1 cellular context compared by ENCODE assay signal in genomic region chr16:3305109-3306068, GRCh38.
TF ChIP-seq lines count a peak whose summit lies in the region.

A gene with protein sequence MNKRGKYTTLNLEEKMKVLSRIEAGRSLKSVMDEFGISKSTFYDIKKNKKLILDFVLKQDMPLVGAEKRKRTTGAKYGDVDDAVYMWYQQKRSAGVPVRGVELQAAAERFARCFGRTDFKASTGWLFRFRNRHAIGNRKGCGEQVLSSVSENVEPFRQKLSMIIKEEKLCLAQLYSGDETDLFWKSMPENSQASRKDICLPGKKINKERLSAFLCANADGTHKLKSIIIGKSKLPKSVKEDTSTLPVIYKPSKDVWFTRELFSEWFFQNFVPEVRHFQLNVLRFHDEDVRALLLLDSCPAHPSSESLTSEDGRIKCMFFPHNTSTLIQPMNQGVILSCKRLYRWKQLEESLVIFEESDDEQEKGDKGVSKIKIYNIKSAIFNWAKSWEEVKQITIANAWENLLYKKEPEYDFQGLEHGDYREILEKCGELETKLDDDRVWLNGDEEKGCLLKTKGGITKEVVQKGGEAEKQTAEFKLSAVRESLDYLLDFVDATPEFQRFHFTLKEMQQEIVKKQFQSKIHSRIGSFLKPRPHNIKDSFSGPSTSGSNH (minus strand): TSS chr16:3305430. CDS start chr16:3300614, 4,816 bp downstream.
TSS of gene ZNF75A (plus strand) at chr16:3305497. CDS start at chr16:3308429, 2,932 bp downstream.

TF ChIP-seq in GM12878, 131 proteins besides CTCF, POLR2A, EP300 and RAD21 (continued from another document and continues in another):
- no peak for TF ChIP-seq WRNIP1 (IDR thresholded peaks at IDR 0.05; ENCODE audit: borderline replicate concordance, low read depth, low read length)
- no peak for TF ChIP-seq EZH2 (IDR thresholded peaks at IDR 0.05; ENCODE audit: borderline replicate concordance, control insufficient read depth, low read depth, low read length)
- no peak for TF ChIP-seq BCL3 (IDR thresholded peaks at IDR 0.05; ENCODE audit: borderline replicate concordance, insufficient read depth, low read depth, low read length, poor library complexity, severe bottlenecking)
- TF ChIP-seq ELK1 (IDR thresholded peaks at IDR 0.05; ENCODE audit: low read depth, low read length): peak; percentile 83
- no peak for TF ChIP-seq ZNF24 (IDR thresholded peaks at IDR 0.05)
- TF ChIP-seq SUZ12 (IDR thresholded peaks at IDR 0.05; ENCODE audit: unreplicated experiment): no peak
- TF ChIP-seq MYC (IDR thresholded peaks at IDR 0.05; ENCODE audit: insufficient read depth, insufficient read length, insufficient replicate concordance, low read length, severe bottlenecking): peak; percentile 53
- no peak for TF ChIP-seq NFYA (IDR thresholded peaks at IDR 0.05; ENCODE audit: borderline replicate concordance, low read depth, low read length)
- TF ChIP-seq HDAC6 (IDR thresholded peaks at IDR 0.05; ENCODE audit: unreplicated experiment): no peak
- peak; percentile 75 for TF ChIP-seq LARP7 (IDR thresholded peaks at IDR 0.05)
- TF ChIP-seq ZNF217 (IDR thresholded peaks at IDR 0.05): no peak
- no peak for TF ChIP-seq MYB (IDR thresholded peaks at IDR 0.05; ENCODE audit: borderline replicate concordance, low read depth, low read length)
- no peak for TF ChIP-seq ESRRA (IDR thresholded peaks at IDR 0.05; ENCODE audit: low read length)
- TF ChIP-seq, protein P1, sequence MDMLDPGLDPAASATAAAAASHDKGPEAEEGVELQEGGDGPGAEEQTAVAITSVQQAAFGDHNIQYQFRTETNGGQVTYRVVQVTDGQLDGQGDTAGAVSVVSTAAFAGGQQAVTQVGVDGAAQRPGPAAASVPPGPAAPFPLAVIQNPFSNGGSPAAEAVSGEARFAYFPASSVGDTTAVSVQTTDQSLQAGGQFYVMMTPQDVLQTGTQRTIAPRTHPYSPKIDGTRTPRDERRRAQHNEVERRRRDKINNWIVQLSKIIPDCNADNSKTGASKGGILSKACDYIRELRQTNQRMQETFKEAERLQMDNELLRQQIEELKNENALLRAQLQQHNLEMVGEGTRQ (IDR thresholded peaks at IDR 0.05; ENCODE audit: borderline replicate concordance, low read depth, low read length): no peak
- no peak for TF ChIP-seq SMC3 (IDR thresholded peaks at IDR 0.05; ENCODE audit: borderline replicate concordance, low read length)
- peak; percentile 43 for TF ChIP-seq HCFC1 (IDR thresholded peaks at IDR 0.05; ENCODE audit: low read length)
- no peak for TF ChIP-seq ZBTB33 (IDR thresholded peaks at IDR 0.05)
- TF ChIP-seq NRF1 (conservative IDR thresholded peaks at IDR 0.05; ENCODE audit: low read depth, low read length): no peak
- TF ChIP-seq HDGF (IDR thresholded peaks at IDR 0.05): peak; percentile 58; the same call in 1 of the 2 replicates
- peak; percentile 61; the same call in 1 of the 2 replicates for TF ChIP-seq ASH2L (IDR thresholded peaks at IDR 0.05; ENCODE audit: borderline replicate concordance, low read depth)
- TF ChIP-seq, protein P2, sequence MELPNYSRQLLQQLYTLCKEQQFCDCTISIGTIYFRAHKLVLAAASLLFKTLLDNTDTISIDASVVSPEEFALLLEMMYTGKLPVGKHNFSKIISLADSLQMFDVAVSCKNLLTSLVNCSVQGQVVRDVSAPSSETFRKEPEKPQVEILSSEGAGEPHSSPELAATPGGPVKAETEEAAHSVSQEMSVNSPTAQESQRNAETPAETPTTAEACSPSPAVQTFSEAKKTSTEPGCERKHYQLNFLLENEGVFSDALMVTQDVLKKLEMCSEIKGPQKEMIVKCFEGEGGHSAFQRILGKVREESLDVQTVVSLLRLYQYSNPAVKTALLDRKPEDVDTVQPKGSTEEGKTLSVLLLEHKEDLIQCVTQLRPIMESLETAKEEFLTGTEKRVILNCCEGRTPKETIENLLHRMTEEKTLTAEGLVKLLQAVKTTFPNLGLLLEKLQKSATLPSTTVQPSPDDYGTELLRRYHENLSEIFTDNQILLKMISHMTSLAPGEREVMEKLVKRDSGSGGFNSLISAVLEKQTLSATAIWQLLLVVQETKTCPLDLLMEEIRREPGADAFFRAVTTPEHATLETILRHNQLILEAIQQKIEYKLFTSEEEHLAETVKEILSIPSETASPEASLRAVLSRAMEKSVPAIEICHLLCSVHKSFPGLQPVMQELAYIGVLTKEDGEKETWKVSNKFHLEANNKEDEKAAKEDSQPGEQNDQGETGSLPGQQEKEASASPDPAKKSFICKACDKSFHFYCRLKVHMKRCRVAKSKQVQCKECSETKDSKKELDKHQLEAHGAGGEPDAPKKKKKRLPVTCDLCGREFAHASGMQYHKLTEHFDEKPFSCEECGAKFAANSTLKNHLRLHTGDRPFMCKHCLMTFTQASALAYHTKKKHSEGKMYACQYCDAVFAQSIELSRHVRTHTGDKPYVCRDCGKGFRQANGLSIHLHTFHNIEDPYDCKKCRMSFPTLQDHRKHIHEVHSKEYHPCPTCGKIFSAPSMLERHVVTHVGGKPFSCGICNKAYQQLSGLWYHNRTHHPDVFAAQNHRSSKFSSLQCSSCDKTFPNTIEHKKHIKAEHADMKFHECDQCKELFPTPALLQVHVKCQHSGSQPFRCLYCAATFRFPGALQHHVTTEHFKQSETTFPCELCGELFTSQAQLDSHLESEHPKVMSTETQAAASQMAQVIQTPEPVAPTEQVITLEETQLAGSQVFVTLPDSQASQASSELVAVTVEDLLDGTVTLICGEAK (IDR thresholded peaks at IDR 0.05; ENCODE audit: borderline replicate concordance): peak; percentile 89
- no peak for TF ChIP-seq ZSCAN29 (IDR thresholded peaks at IDR 0.05)
- no peak for TF ChIP-seq STAT3 (IDR thresholded peaks at IDR 0.05; ENCODE audit: low read depth, low read length)
- TF ChIP-seq RUNX3 (IDR thresholded peaks at IDR 0.05; ENCODE audit: low read length): peak; percentile 57; the same call in 1 of the 2 replicates
- TF ChIP-seq KAT2A (conservative IDR thresholded peaks at IDR 0.05; ENCODE audit: control insufficient read depth, low read depth, low read length): no peak
- no peak for TF ChIP-seq BMI1 (IDR thresholded peaks at IDR 0.05; ENCODE audit: borderline replicate concordance)
- peak; percentile 79 for TF ChIP-seq TAF1 (IDR thresholded peaks at IDR 0.05; ENCODE audit: borderline replicate concordance, low read depth, low read length)
- 0 out of 2 replicates have a peak, but pooled peaks have one; percentile 23 for TF ChIP-seq RFX5 (IDR thresholded peaks at IDR 0.05; ENCODE audit: low read depth, low read length)
- TF ChIP-seq E2F4 (IDR thresholded peaks at IDR 0.05; ENCODE audit: low read depth, low read length): no peak
- TF ChIP-seq JUNB (IDR thresholded peaks at IDR 0.05): no peak
- TF ChIP-seq YBX1 (IDR thresholded peaks at IDR 0.05): no peak
- 0 out of 2 replicates have a peak, but pooled peaks have one; percentile 17 for TF ChIP-seq TCF3 (IDR thresholded peaks at IDR 0.05; ENCODE audit: borderline replicate concordance, insufficient read depth, low read depth, low read length)
- TF ChIP-seq ZBTB4 (CRISPR knock-in tag; IDR thresholded peaks at IDR 0.05): no peak
- peak; percentile 26 for TF ChIP-seq MEF2B (IDR thresholded peaks at IDR 0.05; ENCODE audit: partially characterized antibody, poor library complexity, severe bottlenecking)
- TF ChIP-seq, protein P3, sequence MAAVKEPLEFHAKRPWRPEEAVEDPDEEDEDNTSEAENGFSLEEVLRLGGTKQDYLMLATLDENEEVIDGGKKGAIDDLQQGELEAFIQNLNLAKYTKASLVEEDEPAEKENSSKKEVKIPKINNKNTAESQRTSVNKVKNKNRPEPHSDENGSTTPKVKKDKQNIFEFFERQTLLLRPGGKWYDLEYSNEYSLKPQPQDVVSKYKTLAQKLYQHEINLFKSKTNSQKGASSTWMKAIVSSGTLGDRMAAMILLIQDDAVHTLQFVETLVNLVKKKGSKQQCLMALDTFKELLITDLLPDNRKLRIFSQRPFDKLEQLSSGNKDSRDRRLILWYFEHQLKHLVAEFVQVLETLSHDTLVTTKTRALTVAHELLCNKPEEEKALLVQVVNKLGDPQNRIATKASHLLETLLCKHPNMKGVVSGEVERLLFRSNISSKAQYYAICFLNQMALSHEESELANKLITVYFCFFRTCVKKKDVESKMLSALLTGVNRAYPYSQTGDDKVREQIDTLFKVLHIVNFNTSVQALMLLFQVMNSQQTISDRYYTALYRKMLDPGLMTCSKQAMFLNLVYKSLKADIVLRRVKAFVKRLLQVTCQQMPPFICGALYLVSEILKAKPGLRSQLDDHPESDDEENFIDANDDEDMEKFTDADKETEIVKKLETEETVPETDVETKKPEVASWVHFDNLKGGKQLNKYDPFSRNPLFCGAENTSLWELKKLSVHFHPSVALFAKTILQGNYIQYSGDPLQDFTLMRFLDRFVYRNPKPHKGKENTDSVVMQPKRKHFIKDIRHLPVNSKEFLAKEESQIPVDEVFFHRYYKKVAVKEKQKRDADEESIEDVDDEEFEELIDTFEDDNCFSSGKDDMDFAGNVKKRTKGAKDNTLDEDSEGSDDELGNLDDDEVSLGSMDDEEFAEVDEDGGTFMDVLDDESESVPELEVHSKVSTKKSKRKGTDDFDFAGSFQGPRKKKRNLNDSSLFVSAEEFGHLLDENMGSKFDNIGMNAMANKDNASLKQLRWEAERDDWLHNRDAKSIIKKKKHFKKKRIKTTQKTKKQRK (IDR thresholded peaks at IDR 0.05; ENCODE audit: low read depth, low read length): no peak
- TF ChIP-seq, protein P4, sequence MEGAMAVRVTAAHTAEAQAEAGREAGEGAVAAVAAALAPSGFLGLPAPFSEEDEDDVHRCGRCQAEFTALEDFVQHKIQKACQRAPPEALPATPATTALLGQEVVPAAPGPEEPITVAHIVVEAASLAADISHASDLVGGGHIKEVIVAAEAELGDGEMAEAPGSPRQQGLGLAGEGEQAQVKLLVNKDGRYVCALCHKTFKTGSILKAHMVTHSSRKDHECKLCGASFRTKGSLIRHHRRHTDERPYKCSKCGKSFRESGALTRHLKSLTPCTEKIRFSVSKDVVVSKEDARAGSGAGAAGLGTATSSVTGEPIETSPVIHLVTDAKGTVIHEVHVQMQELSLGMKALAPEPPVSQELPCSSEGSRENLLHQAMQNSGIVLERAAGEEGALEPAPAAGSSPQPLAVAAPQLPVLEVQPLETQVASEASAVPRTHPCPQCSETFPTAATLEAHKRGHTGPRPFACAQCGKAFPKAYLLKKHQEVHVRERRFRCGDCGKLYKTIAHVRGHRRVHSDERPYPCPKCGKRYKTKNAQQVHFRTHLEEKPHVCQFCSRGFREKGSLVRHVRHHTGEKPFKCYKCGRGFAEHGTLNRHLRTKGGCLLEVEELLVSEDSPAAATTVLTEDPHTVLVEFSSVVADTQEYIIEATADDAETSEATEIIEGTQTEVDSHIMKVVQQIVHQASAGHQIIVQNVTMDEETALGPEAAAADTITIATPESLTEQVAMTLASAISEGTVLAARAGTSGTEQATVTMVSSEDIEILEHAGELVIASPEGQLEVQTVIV (IDR thresholded peaks at IDR 0.05; ENCODE audit: borderline replicate concordance, partially characterized antibody): peak; percentile 29
